1 cellular context compared by ENCODE assay signal in genomic region chr2:171084128-171084527, GRCh38.
TF ChIP-seq lines count a peak whose summit lies in the region.

No MANE protein-coding gene starts in this region.

TF ChIP-seq in HEK293, 187 proteins besides CTCF, POLR2A, EP300 and RAD21 (continued from another document):
- TF ChIP-seq PRDM1 (tag by site-specific recombination; IDR thresholded peaks at IDR 0.05) (peak; percentile 54; the same call in 1 of the 2 replicates), ZNF221 (tag by site-specific recombination; IDR thresholded peaks at IDR 0.05; ENCODE audit: borderline replicate concordance) (no peak), SP7 (tag by site-specific recombination; IDR thresholded peaks at IDR 0.05) (peak; percentile 61), TSHZ1 (tag by site-specific recombination; IDR thresholded peaks at IDR 0.05; ENCODE audit: borderline replicate concordance) (no peak), ZNF571 (tag by site-specific recombination; IDR thresholded peaks at IDR 0.05) (no peak), ZNF10 (tag by site-specific recombination; IDR thresholded peaks at IDR 0.05) (no peak), ZNF248 (tag by site-specific recombination; IDR thresholded peaks at IDR 0.05) (no peak), KLF1 (tag by site-specific recombination; IDR thresholded peaks at IDR 0.05) (peak; percentile 76), ZNF560 (tag by site-specific recombination; IDR thresholded peaks at IDR 0.05; ENCODE audit: borderline replicate concordance) (no peak), ZNF48 (tag by site-specific recombination; IDR thresholded peaks at IDR 0.05) (no peak)
